In the genomic region with DNA sequence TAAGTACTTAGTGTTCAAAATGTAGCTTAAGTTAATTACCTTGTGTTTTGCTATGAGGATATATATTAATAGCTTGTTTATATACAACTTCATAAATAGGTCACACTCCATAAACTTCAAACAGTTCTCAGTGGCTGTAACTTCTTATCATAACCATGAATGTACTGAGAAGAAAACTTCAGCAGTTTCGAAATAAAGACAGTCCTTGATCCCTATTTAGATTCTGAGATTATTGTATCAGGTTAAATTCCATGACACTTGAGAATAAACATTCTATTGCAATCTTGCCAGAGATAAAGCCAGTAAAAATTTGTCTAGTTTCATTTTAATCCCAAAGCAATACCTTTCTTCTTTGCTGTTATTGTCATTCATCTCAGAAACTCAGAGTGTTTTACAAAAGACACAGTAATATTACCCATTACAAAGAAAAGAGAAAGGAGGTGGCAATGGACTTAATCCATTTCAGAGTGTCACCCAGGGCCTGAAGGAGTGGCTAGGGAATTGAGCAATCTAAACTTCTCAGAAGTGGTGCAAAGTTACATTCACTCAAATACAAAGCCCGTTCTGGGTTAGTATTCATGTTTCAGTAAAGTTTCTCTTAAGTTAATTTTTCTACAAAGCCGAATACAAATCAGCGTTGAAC, we compare ENCODE assay signal across 11 cellular contexts.
DNase-seq lines count a peak whose midpoint lies in the region; ATAC-seq and TF ChIP-seq lines count a peak whose summit lies in the region.
"Had no signal": no experiment of that assay in that cellular context is flagged by ENCODE, and none has a peak within 500 bp of the region (broad histone marks: within the 10 kb centered on the region; RNA-seq: fewer than 3 reads in every experiment).

No MANE protein-coding gene starts in this region.

- no peaks in the 10 kb centered on the region; the same call in 1 of the 2 replicates for H3K9me2 ChIP-seq in HCT116 (ENCODE audit: insufficient read depth)

- peak overlapping the region; percentile 47 for H2AFZ ChIP-seq in HCT116 (ENCODE audit: low read depth, low read length, poor library complexity, severe bottlenecking)

- DNase-seq in HCT116 (ENCODE audit: low read depth, low spot score), result no peak
- DNase-seq in NOMO-1 treated with DMSO at 0.1 percent for 48 hours (lab: John Stamatoyannopoulos, UW; ENCODE audit: unreplicated experiment), result peak; percentile 48
- DNase-seq in fibroblast of gingiva (ENCODE audit: low read depth), result peak; percentile 63
- DNase-seq in gastrocnemius medialis, result no peak
- no peak for DNase-seq in HUDEP-2 (lab: John Stamatoyannopoulos, UW; ENCODE audit: unreplicated experiment in 76 of 76)
- DNase-seq: colonic mucosa, NCI-H2081 treated with DMSO at 0.1 percent for 48 hours, transverse colon had no signal

- CTCF ChIA-PET in HCT116 (lab: Charles Lee), result no interaction called here

- TF ChIP-seq RAD21 in HCT116 (IDR thresholded peaks at IDR 0.05; ENCODE audit: low read depth), result no peak

- H3K27me3 ChIP-seq in HCT116 (ENCODE audit: insufficient read depth, low read length) (no peaks in the 10 kb centered on the region), gastrocnemius medialis (no peaks in the 10 kb centered on the region)
- H3K27me3 ChIP-seq: colonic mucosa, gastroesophageal sphincter, transverse colon had no signal

- no peak overlapping the region for H3K4me2 ChIP-seq in HCT116 (ENCODE audit: low read length)

- no peaks in the 10 kb centered on the region for H3K36me3 ChIP-seq in HCT116 (ENCODE audit: control insufficient read depth in 1 of 2, insufficient read depth in 2 of 2, low read length in 2 of 2)
- H3K36me3 ChIP-seq in gastrocnemius medialis, result no peaks in the 10 kb centered on the region
- H3K36me3 ChIP-seq: colonic mucosa, gastroesophageal sphincter, transverse colon had no signal

- H3K9ac ChIP-seq in HCT116 (ENCODE audit: low read length), result no peak overlapping the region

- TF ChIP-seq POLR2A in HCT116 (IDR thresholded peaks at IDR 0.05; ENCODE audit: borderline replicate concordance, extremely low read depth, insufficient read depth, insufficient read length) (no peak), gastrocnemius medialis (IDR thresholded peaks at IDR 0.05) (no peak)

- H3K4me1 ChIP-seq in HCT116 (ENCODE audit: control insufficient read depth in 1 of 2, insufficient read depth in 2 of 2, low read length in 2 of 2) (no peaks in the 10 kb centered on the region), gastrocnemius medialis (peaks cover 0 to 5% of the 10 kb centered on the region in 2 donors)
- H3K4me1 ChIP-seq: colonic mucosa, transverse colon had no signal

- no peak for TF ChIP-seq CTCF in HCT116 (IDR thresholded peaks at IDR 0.05 in 2 of 3, conservative IDR thresholded peaks at IDR 0.05 in 1 of 3; ENCODE audit: borderline replicate concordance in 1 of 3, insufficient read depth in 1 of 3, low read depth in 2 of 3, low read length in 2 of 3)
- TF ChIP-seq CTCF in gastrocnemius medialis (IDR thresholded peaks at IDR 0.05 in 4 of 5, conservative IDR thresholded peaks at IDR 0.05 in 1 of 5), result no peak

- BruUV-seq in HCT116 (replicated peaks; lab: Mats Ljungman, UMichigan), result no TSS peak

- RAD21 ChIA-PET in HCT116 (lab: Charles Lee; ENCODE audit: low non-redundant PET in 1 of 2, low total read pairs in 2 of 2, uncharacterized antibody in 2 of 2, unreplicated experiment in 2 of 2), result no interaction called here

- H3K4me3 ChIP-seq in HCT116 (replicated peaks in 1 of 2; ENCODE audit: low read depth in 1 of 2, low read length in 2 of 2) (no peak overlapping the region), gastrocnemius medialis (no peak overlapping the region)
- H3K4me3 ChIP-seq: colonic mucosa, gastroesophageal sphincter, transverse colon had no signal

- no peaks in the 10 kb centered on the region for H4K20me1 ChIP-seq in HCT116 (ENCODE audit: insufficient read depth)

- H3K79me2 ChIP-seq in HCT116 (ENCODE audit: insufficient read depth, low read length), result no peaks in the 10 kb centered on the region

- ATAC-seq in HCT116 (no peak), gastrocnemius medialis (peak; percentile 46 to 47), GM19035 (IDR thresholded peaks at IDR 0.05; ENCODE audit: unreplicated experiment) (no peak), HG02870 (IDR thresholded peaks at IDR 0.05; ENCODE audit: unreplicated experiment) (no peak)
- ATAC-seq: gastroesophageal sphincter had no signal

- in situ Hi-C loops in gastrocnemius medialis (cut with MboI; ENCODE audit: low sequenced_read_pairs in 4 of 4), result no loop called here

- intact Hi-C loops in HCT116 (cut with micrococcal nuclease) (no loop called here), gastrocnemius medialis (cut with DNase I; ENCODE audit: low total_unique reads) (no loop called here)

- POLR2A ChIA-PET in HCT116 (lab: Charles Lee), result interaction anchor here (0.5 kb wide), 1 partner anchor 30 kb away, joined by 3 read pairs; no protein-coding TSS in a partner anchor

- H3K9me3 ChIP-seq in HCT116 (ENCODE audit: control insufficient read depth in 1 of 2, insufficient read depth in 1 of 2, low read depth in 1 of 2, low read length in 2 of 2) (no peaks in the 10 kb centered on the region), gastrocnemius medialis (no peaks in the 10 kb centered on the region)
- H3K9me3 ChIP-seq: colonic mucosa, gastroesophageal sphincter, transverse colon had no signal

- H3K27ac ChIP-seq in HCT116 (ENCODE audit: low read depth, low read length) (no peak overlapping the region), gastrocnemius medialis (no peak overlapping the region)
- H3K27ac ChIP-seq: colonic mucosa, gastroesophageal sphincter, transverse colon had no signal

TF ChIP-seq in HCT116, 20 proteins besides CTCF, POLR2A, EP300 and RAD21:
- TF ChIP-seq POLR2AphosphoS5 (IDR thresholded peaks at IDR 0.05; ENCODE audit: low read depth, low read length) (no peak), ATF3 (IDR thresholded peaks at IDR 0.05) (no peak), ZNF274 (IDR thresholded peaks at IDR 0.05; ENCODE audit: low read depth, low read length) (no peak), SIN3A (IDR thresholded peaks at IDR 0.05; ENCODE audit: low read depth) (no peak)
- TF ChIP-seq, protein P1, sequence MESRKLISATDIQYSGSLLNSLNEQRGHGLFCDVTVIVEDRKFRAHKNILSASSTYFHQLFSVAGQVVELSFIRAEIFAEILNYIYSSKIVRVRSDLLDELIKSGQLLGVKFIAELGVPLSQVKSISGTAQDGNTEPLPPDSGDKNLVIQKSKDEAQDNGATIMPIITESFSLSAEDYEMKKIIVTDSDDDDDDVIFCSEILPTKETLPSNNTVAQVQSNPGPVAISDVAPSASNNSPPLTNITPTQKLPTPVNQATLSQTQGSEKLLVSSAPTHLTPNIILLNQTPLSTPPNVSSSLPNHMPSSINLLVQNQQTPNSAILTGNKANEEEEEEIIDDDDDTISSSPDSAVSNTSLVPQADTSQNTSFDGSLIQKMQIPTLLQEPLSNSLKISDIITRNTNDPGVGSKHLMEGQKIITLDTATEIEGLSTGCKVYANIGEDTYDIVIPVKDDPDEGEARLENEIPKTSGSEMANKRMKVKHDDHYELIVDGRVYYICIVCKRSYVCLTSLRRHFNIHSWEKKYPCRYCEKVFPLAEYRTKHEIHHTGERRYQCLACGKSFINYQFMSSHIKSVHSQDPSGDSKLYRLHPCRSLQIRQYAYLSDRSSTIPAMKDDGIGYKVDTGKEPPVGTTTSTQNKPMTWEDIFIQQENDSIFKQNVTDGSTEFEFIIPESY (IDR thresholded peaks at IDR 0.05; ENCODE audit: extremely low read depth, insufficient replicate concordance, low read length), result no peak

Comparison
In these comparisons a context has a peak if more than half of its experiments do, and no peak if none do; other contexts are left out.
1. ATAC-seq: peak in gastrocnemius medialis (2 of 2); none in HCT116 (single experiment), GM19035 (single experiment) and HG02870 (single experiment).
2. DNase-seq: peak in NOMO-1 treated with DMSO at 0.1 percent for 48 hours (single experiment) and fibroblast of gingiva (single experiment); none in HCT116 (single experiment), gastrocnemius medialis (0 of 2) and HUDEP-2 (0 of 76).